Comparison of ENCODE assay signal across 24 cellular contexts in the genomic region with DNA sequence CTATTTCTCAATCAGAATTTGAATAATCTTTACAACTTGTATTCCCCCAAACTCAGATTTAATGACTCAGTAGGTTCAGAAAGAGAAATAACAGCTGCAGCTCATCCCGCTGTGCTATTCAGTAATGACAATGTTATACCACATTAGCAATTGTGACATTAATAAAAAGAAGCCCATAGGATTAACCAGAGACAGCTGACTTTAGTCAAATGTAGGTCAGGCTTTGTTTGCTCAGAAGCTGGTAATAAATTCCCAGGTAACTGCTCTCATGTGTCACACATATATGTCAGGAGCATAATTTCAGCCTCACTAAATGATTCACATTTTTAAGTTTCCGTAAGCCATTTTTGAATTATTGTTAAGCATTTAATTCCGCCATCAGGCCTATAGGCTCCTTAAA.
"Had no signal": no experiment of that assay in that cellular context is flagged by ENCODE, and none has a peak within 500 bp of the region (broad histone marks: within the 10 kb centered on the region; RNA-seq: fewer than 3 reads in every experiment).

No MANE protein-coding gene starts in this region.

- H3K9me3 ChIP-seq: prostate gland, right lobe of liver, upper lobe of left lung had no signal

- H3K27me3 ChIP-seq: brain microvascular endothelial cell, esophagus muscularis mucosa, right lobe of liver, upper lobe of left lung had no signal

- DNase-seq: activated CD4-positive, alpha-beta T cell treated with anti-CD3 and anti-CD28 coated beads, Interleukin-2, amount 50 U/mL, for 1 hour; activated CD4-positive, CD25-positive, alpha-beta regulatory T cell treated with anti-CD3 and anti-CD28 coated beads, Interleukin-2, amount 50 U/mL, for 72 hours; activated CD8-positive, alpha-beta memory T cell treated with anti-CD3 and anti-CD28 coated beads for 24 hours; activated CD8-positive, alpha-beta memory T cell treated with anti-CD3 and anti-CD28 coated beads, Interleukin-2, amount 50 U/mL, for 48 hours; activated effector memory CD4-positive, alpha-beta T cell treated with Interleukin-2 at 50 U/mL for 16 hours; activated naive CD4-positive, alpha-beta T cell treated with anti-CD3 and anti-CD28 coated beads, Interleukin-2, amount 10 ng/mL, durations not matched to agents 7 days and 5 days; activated naive CD8-positive, alpha-beta T cell treated with anti-CD3 and anti-CD28 coated beads, Interleukin-2, amount 50 U/mL, for 24 hours; activated T-cell treated with anti-CD3 and anti-CD28 coated beads, Interleukin-2, amount 50 U/mL, for 48 hours; aorta; brain microvascular endothelial cell; central memory CD4-positive, alpha-beta T cell; cortex of kidney; effector CD4-positive, alpha-beta T cell; immature natural killer cell; mesendoderm; nephron progenitor cell; right lobe of liver; stimulated activated CD4-positive, alpha-beta T cell treated with anti-CD3 and anti-CD28 coated beads, Interleukin-4, amount 100 ng/mL, for 4 hours; upper lobe of left lung had no signal

- ATAC-seq: activated naive CD8-positive, alpha-beta T cell treated with anti-CD3 and anti-CD28 coated beads, Interleukin-2, amount 50 U/mL, for 24 hours; right lobe of liver; stimulated activated memory B cell treated with anti-CD40 and anti-IgM and Interleukin-4, amounts not matched to agents 10 μg/mL and 1 μg/mL and 100 μg/mL, for 72 hours had no signal

- H3K4me3 ChIP-seq: esophagus muscularis mucosa, prostate gland, right lobe of liver, thoracic aorta, upper lobe of left lung had no signal

- H3K4me1 ChIP-seq: esophagus muscularis mucosa, prostate gland, right lobe of liver, upper lobe of left lung had no signal

- H3K27ac ChIP-seq: brain microvascular endothelial cell, esophagus muscularis mucosa, prostate gland, right lobe of liver, thoracic aorta, upper lobe of left lung, VCaP had no signal

- H3K36me3 ChIP-seq: brain microvascular endothelial cell, esophagus muscularis mucosa, prostate gland, right lobe of liver, thoracic aorta, upper lobe of left lung had no signal
